ENCODE assay signal across 1 cellular context in the genomic region with DNA sequence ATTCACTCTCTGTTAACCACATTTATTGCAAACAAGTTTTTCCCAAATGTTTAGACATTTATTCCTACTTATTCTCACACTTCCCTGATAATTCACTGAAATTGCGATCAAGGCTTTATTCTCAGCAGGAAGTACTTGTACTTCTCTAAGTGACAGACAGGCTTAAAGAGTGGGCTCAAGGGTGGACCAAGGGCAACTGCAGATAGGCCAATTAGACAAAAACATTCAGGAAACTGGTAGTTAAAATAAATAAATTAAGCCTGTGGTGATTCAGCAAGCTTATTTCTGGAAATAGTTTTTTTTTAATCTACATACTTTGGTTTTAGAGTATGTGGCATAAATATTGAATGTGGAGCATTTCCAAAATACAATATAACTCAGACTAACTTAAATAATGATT.
TF ChIP-seq lines count a peak whose summit lies in the region.

No MANE protein-coding gene starts in this region.

TF ChIP-seq in GM12878, 131 proteins besides CTCF, POLR2A, EP300 and RAD21:
- TF ChIP-seq PKNOX1 (IDR thresholded peaks at IDR 0.05) (peak; percentile 72), HDGF (IDR thresholded peaks at IDR 0.05) (no peak)
